In the genomic region with DNA sequence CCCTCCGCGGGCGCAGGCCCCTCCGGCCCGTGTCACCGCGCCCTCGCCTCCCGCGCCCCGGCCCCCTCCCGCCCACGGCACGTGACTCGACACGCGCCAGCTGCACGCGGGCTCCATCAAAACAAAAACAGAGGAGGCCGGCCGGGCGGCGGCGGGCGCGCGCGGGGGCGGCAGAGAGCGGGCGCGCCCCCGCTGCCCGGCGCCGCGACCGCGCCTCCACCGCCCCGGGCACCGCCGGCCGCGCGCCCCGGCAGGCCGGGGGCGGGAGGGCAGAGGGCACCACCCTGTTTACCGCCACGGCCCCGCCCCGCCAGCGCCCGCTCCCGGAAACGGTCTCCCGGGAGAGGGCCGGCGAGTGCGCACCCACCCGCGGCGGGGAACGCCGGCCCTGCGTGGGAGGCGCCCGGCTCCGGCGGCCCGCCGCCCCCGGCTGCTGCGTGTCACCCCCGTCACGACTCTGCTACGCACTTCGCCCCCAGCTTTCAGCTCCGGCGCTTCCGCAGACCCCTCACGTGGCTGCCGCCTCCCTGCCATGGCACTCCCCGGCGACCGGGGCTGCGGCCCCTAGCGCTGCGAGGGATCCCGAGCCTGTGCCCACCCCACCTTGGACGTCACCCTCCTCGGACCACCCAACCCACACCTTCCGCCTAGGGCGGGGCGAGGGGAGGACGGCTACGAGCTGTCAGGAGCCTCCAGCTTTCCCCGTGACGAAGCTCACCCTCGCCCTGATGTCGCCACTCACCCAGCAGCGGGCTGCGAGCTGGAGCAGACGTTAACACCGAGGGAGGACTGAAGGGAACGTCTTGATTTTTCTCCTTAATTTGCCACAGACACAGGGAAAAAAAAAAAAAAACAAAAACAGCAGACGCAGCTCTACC, we compare ENCODE assay signal across 1 cellular context.
A peak's percentile ranks its signal among the peaks of the same experiment; 100 is the strongest.
TF ChIP-seq lines count a peak whose summit lies in the region.

No MANE protein-coding gene starts in this region.

TF ChIP-seq in K562, 482 proteins besides CTCF, POLR2A, EP300 and RAD21 (continued from another document and continues in another):
- TF ChIP-seq, protein P1, sequence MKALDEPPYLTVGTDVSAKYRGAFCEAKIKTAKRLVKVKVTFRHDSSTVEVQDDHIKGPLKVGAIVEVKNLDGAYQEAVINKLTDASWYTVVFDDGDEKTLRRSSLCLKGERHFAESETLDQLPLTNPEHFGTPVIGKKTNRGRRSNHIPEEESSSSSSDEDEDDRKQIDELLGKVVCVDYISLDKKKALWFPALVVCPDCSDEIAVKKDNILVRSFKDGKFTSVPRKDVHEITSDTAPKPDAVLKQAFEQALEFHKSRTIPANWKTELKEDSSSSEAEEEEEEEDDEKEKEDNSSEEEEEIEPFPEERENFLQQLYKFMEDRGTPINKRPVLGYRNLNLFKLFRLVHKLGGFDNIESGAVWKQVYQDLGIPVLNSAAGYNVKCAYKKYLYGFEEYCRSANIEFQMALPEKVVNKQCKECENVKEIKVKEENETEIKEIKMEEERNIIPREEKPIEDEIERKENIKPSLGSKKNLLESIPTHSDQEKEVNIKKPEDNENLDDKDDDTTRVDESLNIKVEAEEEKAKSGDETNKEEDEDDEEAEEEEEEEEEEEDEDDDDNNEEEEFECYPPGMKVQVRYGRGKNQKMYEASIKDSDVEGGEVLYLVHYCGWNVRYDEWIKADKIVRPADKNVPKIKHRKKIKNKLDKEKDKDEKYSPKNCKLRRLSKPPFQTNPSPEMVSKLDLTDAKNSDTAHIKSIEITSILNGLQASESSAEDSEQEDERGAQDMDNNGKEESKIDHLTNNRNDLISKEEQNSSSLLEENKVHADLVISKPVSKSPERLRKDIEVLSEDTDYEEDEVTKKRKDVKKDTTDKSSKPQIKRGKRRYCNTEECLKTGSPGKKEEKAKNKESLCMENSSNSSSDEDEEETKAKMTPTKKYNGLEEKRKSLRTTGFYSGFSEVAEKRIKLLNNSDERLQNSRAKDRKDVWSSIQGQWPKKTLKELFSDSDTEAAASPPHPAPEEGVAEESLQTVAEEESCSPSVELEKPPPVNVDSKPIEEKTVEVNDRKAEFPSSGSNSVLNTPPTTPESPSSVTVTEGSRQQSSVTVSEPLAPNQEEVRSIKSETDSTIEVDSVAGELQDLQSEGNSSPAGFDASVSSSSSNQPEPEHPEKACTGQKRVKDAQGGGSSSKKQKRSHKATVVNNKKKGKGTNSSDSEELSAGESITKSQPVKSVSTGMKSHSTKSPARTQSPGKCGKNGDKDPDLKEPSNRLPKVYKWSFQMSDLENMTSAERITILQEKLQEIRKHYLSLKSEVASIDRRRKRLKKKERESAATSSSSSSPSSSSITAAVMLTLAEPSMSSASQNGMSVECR (CRISPR knock-in tag; IDR thresholded peaks at IDR 0.05): peak; percentile 78
- TF ChIP-seq JUND (IDR thresholded peaks at IDR 0.05; ENCODE audit: borderline replicate concordance, low read depth, low read length) (no peak), JUND (tag; IDR thresholded peaks at IDR 0.05; ENCODE audit: borderline replicate concordance, low read depth, low read length) (peak; percentile 5; the same call in 1 of the 3 replicates), HNRNPL (IDR thresholded peaks at IDR 0.05; ENCODE audit: low read depth, low read length) (peak; percentile 90), ZFX (CRISPR knock-in tag; IDR thresholded peaks at IDR 0.05) (peak; percentile 46; the same call in 1 of the 2 replicates), NBN (IDR thresholded peaks at IDR 0.05; ENCODE audit: low read depth) (peak; percentile 62; the same call in 1 of the 2 replicates), ZNF766 (CRISPR knock-in tag; conservative IDR thresholded peaks at IDR 0.05) (peak; percentile 93), SP1 (CRISPR knock-in tag; IDR thresholded peaks at IDR 0.05) (peak; percentile 86), HNRNPLL (IDR thresholded peaks at IDR 0.05; ENCODE audit: low read depth, low read length, poor library complexity, severe bottlenecking) (peak; percentile 80), ZNF263 (CRISPR knock-in tag; IDR thresholded peaks at IDR 0.05; ENCODE audit: borderline replicate concordance) (peak; percentile 75), HDGF (IDR thresholded peaks at IDR 0.05) (no peak), ZNF316 (IDR thresholded peaks at IDR 0.05) (no peak), FOS (IDR thresholded peaks at IDR 0.05; ENCODE audit: extremely low read depth, insufficient read length) (no peak), NFRKB (IDR thresholded peaks at IDR 0.05; ENCODE audit: low read depth) (peak; percentile 59; the same call in 1 of the 2 replicates), NR2C2 (CRISPR knock-in tag; IDR thresholded peaks at IDR 0.05) (peak; percentile 82; the same call in 1 of the 2 replicates), NR2C2 (tag; IDR thresholded peaks at IDR 0.05) (peak; percentile 82), RBM25 (IDR thresholded peaks at IDR 0.05; ENCODE audit: low read depth, low read length, severe bottlenecking) (no peak), NONO (IDR thresholded peaks at IDR 0.05; ENCODE audit: low read depth in 2 of 2, low read length in 1 of 2) (peak in 1 of 2 experiments; percentile 79; a peak in 2 of 4 replicates), SIRT6 (IDR thresholded peaks at IDR 0.05; ENCODE audit: low read depth, low read length) (no peak), RBM22 (IDR thresholded peaks at IDR 0.05; ENCODE audit: low read depth, low read length, poor library complexity, severe bottlenecking) (peak; percentile 66), SIN3B (IDR thresholded peaks at IDR 0.05; ENCODE audit: low read depth) (peak; percentile 58), FOXK2 (conservative IDR thresholded peaks at IDR 0.05 in 1 of 2, IDR thresholded peaks at IDR 0.05 in 1 of 2; ENCODE audit: low read depth in 2 of 2) (peak in 1 of 2 experiments; percentile 18; a peak in 1 of 4 replicates), SOX6 (IDR thresholded peaks at IDR 0.05) (0 out of 2 replicates have a peak, but pooled peaks have one; percentile 35), SMAD1 (IDR thresholded peaks at IDR 0.05; ENCODE audit: low read depth, low read length, partially characterized antibody) (peak; percentile 4), POLR2G (IDR thresholded peaks at IDR 0.05; ENCODE audit: low read depth, low read length) (peak; percentile 86), RBM14 (IDR thresholded peaks at IDR 0.05; ENCODE audit: borderline replicate concordance, insufficient read depth, low read depth, low read length) (no peak), MYBL2 (IDR thresholded peaks at IDR 0.05; ENCODE audit: low read depth) (no peak), MYBL2 (CRISPR knock-in tag; IDR thresholded peaks at IDR 0.05; ENCODE audit: borderline replicate concordance) (no peak), ZNF175 (CRISPR knock-in tag; IDR thresholded peaks at IDR 0.05; ENCODE audit: low read depth) (peak; percentile 64; the same call in 1 of the 2 replicates), KLF1 (tag; IDR thresholded peaks at IDR 0.05) (no peak)
- TF ChIP-seq, protein P2, sequence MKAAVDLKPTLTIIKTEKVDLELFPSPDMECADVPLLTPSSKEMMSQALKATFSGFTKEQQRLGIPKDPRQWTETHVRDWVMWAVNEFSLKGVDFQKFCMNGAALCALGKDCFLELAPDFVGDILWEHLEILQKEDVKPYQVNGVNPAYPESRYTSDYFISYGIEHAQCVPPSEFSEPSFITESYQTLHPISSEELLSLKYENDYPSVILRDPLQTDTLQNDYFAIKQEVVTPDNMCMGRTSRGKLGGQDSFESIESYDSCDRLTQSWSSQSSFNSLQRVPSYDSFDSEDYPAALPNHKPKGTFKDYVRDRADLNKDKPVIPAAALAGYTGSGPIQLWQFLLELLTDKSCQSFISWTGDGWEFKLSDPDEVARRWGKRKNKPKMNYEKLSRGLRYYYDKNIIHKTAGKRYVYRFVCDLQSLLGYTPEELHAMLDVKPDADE (conservative IDR thresholded peaks at IDR 0.05; ENCODE audit: control insufficient read depth, low read depth, low read length): peak; percentile 83
- TF ChIP-seq, protein P3, sequence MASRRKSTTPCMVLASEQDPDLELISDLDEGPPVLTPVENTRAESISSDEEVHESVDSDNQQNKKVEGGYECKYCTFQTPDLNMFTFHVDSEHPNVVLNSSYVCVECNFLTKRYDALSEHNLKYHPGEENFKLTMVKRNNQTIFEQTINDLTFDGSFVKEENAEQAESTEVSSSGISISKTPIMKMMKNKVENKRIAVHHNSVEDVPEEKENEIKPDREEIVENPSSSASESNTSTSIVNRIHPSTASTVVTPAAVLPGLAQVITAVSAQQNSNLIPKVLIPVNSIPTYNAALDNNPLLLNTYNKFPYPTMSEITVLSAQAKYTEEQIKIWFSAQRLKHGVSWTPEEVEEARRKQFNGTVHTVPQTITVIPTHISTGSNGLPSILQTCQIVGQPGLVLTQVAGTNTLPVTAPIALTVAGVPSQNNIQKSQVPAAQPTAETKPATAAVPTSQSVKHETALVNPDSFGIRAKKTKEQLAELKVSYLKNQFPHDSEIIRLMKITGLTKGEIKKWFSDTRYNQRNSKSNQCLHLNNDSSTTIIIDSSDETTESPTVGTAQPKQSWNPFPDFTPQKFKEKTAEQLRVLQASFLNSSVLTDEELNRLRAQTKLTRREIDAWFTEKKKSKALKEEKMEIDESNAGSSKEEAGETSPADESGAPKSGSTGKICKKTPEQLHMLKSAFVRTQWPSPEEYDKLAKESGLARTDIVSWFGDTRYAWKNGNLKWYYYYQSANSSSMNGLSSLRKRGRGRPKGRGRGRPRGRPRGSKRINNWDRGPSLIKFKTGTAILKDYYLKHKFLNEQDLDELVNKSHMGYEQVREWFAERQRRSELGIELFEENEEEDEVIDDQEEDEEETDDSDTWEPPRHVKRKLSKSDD (conservative IDR thresholded peaks at IDR 0.05; ENCODE audit: low read length): no peak
- TF ChIP-seq, protein P4, sequence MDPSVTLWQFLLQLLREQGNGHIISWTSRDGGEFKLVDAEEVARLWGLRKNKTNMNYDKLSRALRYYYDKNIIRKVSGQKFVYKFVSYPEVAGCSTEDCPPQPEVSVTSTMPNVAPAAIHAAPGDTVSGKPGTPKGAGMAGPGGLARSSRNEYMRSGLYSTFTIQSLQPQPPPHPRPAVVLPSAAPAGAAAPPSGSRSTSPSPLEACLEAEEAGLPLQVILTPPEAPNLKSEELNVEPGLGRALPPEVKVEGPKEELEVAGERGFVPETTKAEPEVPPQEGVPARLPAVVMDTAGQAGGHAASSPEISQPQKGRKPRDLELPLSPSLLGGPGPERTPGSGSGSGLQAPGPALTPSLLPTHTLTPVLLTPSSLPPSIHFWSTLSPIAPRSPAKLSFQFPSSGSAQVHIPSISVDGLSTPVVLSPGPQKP (CRISPR knock-in tag; IDR thresholded peaks at IDR 0.05): no peak
- TF ChIP-seq, protein P5, sequence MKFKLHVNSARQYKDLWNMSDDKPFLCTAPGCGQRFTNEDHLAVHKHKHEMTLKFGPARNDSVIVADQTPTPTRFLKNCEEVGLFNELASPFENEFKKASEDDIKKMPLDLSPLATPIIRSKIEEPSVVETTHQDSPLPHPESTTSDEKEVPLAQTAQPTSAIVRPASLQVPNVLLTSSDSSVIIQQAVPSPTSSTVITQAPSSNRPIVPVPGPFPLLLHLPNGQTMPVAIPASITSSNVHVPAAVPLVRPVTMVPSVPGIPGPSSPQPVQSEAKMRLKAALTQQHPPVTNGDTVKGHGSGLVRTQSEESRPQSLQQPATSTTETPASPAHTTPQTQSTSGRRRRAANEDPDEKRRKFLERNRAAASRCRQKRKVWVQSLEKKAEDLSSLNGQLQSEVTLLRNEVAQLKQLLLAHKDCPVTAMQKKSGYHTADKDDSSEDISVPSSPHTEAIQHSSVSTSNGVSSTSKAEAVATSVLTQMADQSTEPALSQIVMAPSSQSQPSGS (CRISPR knock-in tag; IDR thresholded peaks at IDR 0.05): no peak
- TF ChIP-seq, protein P6, sequence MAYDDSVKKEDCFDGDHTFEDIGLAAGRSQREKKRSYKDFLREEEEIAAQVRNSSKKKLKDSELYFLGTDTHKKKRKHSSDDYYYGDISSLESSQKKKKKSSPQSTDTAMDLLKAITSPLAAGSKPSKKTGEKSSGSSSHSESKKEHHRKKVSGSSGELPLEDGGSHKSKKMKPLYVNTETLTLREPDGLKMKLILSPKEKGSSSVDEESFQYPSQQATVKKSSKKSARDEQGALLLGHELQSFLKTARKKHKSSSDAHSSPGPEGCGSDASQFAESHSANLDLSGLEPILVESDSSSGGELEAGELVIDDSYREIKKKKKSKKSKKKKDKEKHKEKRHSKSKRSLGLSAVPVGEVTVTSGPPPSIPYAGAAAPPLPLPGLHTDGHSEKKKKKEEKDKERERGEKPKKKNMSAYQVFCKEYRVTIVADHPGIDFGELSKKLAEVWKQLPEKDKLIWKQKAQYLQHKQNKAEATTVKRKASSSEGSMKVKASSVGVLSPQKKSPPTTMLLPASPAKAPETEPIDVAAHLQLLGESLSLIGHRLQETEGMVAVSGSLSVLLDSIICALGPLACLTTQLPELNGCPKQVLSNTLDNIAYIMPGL (CRISPR knock-in tag; IDR thresholded peaks at IDR 0.05): peak; percentile 65
- TF ChIP-seq, protein P7, sequence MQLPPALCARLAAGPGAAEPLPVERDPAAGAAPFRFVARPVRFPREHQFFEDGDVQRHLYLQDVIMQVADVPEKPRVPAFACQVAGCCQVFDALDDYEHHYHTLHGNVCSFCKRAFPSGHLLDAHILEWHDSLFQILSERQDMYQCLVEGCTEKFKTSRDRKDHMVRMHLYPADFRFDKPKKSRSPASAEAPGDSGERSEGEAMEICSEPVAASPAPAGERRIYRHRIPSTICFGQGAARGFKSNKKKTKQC (CRISPR knock-in tag; IDR thresholded peaks at IDR 0.05): peak; percentile 79
- TF ChIP-seq, protein P8, sequence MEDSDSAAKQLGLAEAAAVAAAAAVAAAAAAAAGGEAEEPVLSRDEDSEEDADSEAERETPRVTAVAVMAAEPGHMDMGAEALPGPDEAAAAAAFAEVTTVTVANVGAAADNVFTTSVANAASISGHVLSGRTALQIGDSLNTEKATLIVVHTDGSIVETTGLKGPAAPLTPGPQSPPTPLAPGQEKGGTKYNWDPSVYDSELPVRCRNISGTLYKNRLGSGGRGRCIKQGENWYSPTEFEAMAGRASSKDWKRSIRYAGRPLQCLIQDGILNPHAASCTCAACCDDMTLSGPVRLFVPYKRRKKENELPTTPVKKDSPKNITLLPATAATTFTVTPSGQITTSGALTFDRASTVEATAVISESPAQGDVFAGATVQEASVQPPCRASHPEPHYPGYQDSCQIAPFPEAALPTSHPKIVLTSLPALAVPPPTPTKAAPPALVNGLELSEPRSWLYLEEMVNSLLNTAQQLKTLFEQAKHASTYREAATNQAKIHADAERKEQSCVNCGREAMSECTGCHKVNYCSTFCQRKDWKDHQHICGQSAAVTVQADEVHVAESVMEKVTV (CRISPR knock-in tag; IDR thresholded peaks at IDR 0.05): no peak
- TF ChIP-seq, protein P9, sequence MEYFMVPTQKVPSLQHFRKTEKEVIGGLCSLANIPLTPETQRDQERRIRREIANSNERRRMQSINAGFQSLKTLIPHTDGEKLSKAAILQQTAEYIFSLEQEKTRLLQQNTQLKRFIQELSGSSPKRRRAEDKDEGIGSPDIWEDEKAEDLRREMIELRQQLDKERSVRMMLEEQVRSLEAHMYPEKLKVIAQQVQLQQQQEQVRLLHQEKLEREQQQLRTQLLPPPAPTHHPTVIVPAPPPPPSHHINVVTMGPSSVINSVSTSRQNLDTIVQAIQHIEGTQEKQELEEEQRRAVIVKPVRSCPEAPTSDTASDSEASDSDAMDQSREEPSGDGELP (CRISPR knock-in tag; IDR thresholded peaks at IDR 0.05; ENCODE audit: borderline replicate concordance): peak; percentile 73
